In genomic region chr20:21113697-21114096, GRCh38 we compare ENCODE assay signal across 30 cellular contexts. TPM values are rescaled to one million over a fixed set of nuclear protein-coding genes. Genes with fewer than 3 reads are reported as not detected.
"Had no signal": no experiment of that assay in that cellular context is flagged by ENCODE, and none has a peak within 500 bp of the region (broad histone marks: within the 10 kb centered on the region; RNA-seq: fewer than 3 reads in every experiment).

No MANE protein-coding gene starts in this region.

- H3K27me3 ChIP-seq: testis, thyroid gland, upper lobe of left lung, uterus, vagina had no signal

- H3K36me3 ChIP-seq: stomach, suprapubic skin, thoracic aorta, thyroid gland, tibial artery, tibial nerve, transverse colon, upper lobe of left lung, upper lobe of right lung, uterus, vagina had no signal

- FAIRE-seq: urothelium cell line had no signal

- DNase-seq: stimulated activated CD4-positive, alpha-beta T cell treated with anti-CD3 and anti-CD28 coated beads, Interleukin-2, amount 100 ng/mL, for 48 hours; stimulated activated CD4-positive, alpha-beta T cell treated with anti-CD3 and anti-CD28 coated beads, Interleukin-4, amount 100 ng/mL, for 1 hour; stimulated activated CD4-positive, alpha-beta T cell treated with anti-CD3 and anti-CD28 coated beads, Interleukin-4, amount 100 ng/mL, for 24 hours; stimulated activated CD4-positive, alpha-beta T cell treated with anti-CD3 and anti-CD28 coated beads, Interleukin-4, amount 100 ng/mL, for 4 hours; stimulated activated CD8-positive, alpha-beta memory T cell treated with anti-CD3 and anti-CD28 coated beads, Interleukin-4, amount 100 ng/mL, for 48 hours; stimulated activated naive B cell treated with anti-CD40 and anti-IgM and Interleukin-4, amounts not matched to agents 10 μg/mL and 1 μg/mL and 100 μg/mL, for 72 hours; stimulated activated naive CD4-positive, alpha-beta T cell; stimulated activated naive CD4-positive, alpha-beta T cell treated with Interleukin-2 at 50 U/mL for 16 hours; stimulated activated naive CD8-positive, alpha-beta T cell treated with anti-CD3 and anti-CD28 coated beads, Interleukin-15, amount 100 ng/mL, for 72 hours; stimulated activated naive CD8-positive, alpha-beta T cell treated with anti-CD3 and anti-CD28 coated beads, Interleukin-15, Interleukin-2, amounts not matched to agents 100 U/mL and 50 U/mL, for 24 hours; stomach; testis; thyroid gland; tibial artery; transverse colon; trophoblast cell; upper lobe of left lung; upper lobe of right lung; uterus had no signal

- H3K27ac ChIP-seq: stomach, suprapubic skin, testis, thoracic aorta, thyroid gland, tibial artery, tibial nerve, transverse colon, upper lobe of left lung, upper lobe of right lung, uterus, vagina had no signal

- H3K4me3 ChIP-seq: stomach, suprapubic skin, thoracic aorta, thyroid gland, tibial artery, tibial nerve, transverse colon, upper lobe of left lung, upper lobe of right lung, uterus, vagina had no signal

- H3K9me3 ChIP-seq: stomach, suprapubic skin, testis, thoracic aorta, thyroid gland, tibial artery, tibial nerve, transverse colon, upper lobe of left lung, upper lobe of right lung, uterus, vagina had no signal

- H3K4me1 ChIP-seq: stomach, suprapubic skin, testis, thyroid gland, tibial artery, tibial nerve, transverse colon, upper lobe of left lung, upper lobe of right lung, uterus, vagina had no signal

- ATAC-seq: stimulated activated effector memory CD8-positive, alpha-beta T cell treated with anti-CD3 and anti-CD28 coated beads, Interleukin-12 subunit alpha, Interleukin-12 subunit beta, amount 100 ng/mL, for 72 hours; stimulated activated memory B cell treated with anti-CD40 and anti-IgM and Interleukin-4, amounts not matched to agents 10 μg/mL and 1 μg/mL and 100 μg/mL, for 72 hours; stimulated activated naive B cell treated with anti-CD40 and anti-IgM and Interleukin-4, amounts not matched to agents 10 μg/mL and 1 μg/mL and 100 μg/mL, for 72 hours; stimulated activated naive CD8-positive, alpha-beta T cell treated with anti-CD3 and anti-CD28 coated beads, Interleukin-15, amount 100 ng/mL, for 72 hours; stimulated activated naive CD8-positive, alpha-beta T cell treated with anti-CD3 and anti-CD28 coated beads, Interleukin-15, Interleukin-2, amounts not matched to agents 100 U/mL and 50 U/mL, for 24 hours; upper lobe of right lung had no signal

RNA-seq across cellular contexts. Expression of gene LINC00237, which starts 7.5 kb away (rescaled TPM):
- total RNA-seq: stomach, subcutaneous adipose tissue, testis, thoracic aorta, tibial nerve, transverse colon, upper lobe of left lung, upper lobe of right lung, ureter, urinary bladder, uterus, vagina had no signal
- polyA plus RNA-seq: stomach, thymus, urinary bladder had no signal
